In the genomic region with DNA sequence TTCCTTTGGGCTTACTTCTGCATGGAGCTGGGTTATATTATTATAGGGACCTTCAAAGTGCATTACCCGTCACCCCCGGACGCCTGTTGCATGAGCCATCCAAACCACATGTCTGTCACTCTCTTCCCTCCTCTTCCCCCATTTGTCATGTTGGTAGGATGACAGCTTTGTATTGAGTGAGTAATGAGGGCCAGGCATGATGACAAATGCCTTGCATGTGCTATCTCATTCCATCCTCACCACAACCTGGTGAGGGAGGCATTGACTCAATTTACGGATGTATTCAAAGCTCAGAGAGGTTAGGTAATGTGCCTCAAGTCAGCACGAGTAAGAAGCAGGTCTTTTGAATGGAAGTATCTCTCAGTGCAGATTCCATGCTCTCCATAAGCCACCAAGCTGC, we compare ENCODE assay signal across 14 cellular contexts.
A peak's percentile ranks its signal among the peaks of the same experiment; 100 is the strongest.
DNase-seq lines count a peak whose midpoint lies in the region; ATAC-seq, FAIRE-seq and TF ChIP-seq lines count a peak whose summit lies in the region.
"Had no signal": no experiment of that assay in that cellular context is flagged by ENCODE, and none has a peak within 500 bp of the region (broad histone marks: within the 10 kb centered on the region; RNA-seq: fewer than 3 reads in every experiment).

No MANE protein-coding gene starts in this region.

- no peaks in the 10 kb centered on the region for H4K20me1 ChIP-seq in astrocyte (ENCODE audit: insufficient read depth, low read length)

- no peak overlapping the region for H3K4me3 Mint-ChIP-seq in astrocyte (ENCODE audit: unreplicated experiment)
- H3K4me3 Mint-ChIP-seq: nephron had no signal

- H3K27ac ChIP-seq in astrocyte (ENCODE audit: low read depth, low read length), result peak overlapping the region; percentile 48
- H3K27ac ChIP-seq: dorsolateral prefrontal cortex, HL-60 had no signal

- ATAC-seq in GM18511 (IDR thresholded peaks at IDR 0.05; ENCODE audit: unreplicated experiment) (no peak), GM18520 (IDR thresholded peaks at IDR 0.05; ENCODE audit: unreplicated experiment) (no peak)

- H3K36me3 ChIP-seq in astrocyte (ENCODE audit: insufficient read depth, low read length), result no peaks in the 10 kb centered on the region
- H3K36me3 ChIP-seq: thoracic aorta had no signal

- no peak for TF ChIP-seq CTCF in astrocyte (IDR thresholded peaks at IDR 0.05; ENCODE audit: insufficient read depth, low read depth, low read length)

- peak; percentile 95 for FAIRE-seq in astrocyte (lab: Jason Lieb, UNC)
- FAIRE-seq: A204.1 had no signal

- H3K27ac Mint-ChIP-seq in astrocyte (ENCODE audit: unreplicated experiment), result peak overlapping the region; percentile 24

- no peaks in the 10 kb centered on the region for H3K79me2 ChIP-seq in astrocyte (ENCODE audit: insufficient read depth, low read length)

- H3K9ac ChIP-seq in astrocyte (ENCODE audit: low read length), result no peak overlapping the region

- DNase-seq in SIG-M5 treated with dmso at 0.1 percent for 504 hours (lab: John Stamatoyannopoulos, UW; ENCODE audit: unreplicated experiment), result peak; percentile 42
- no peak for DNase-seq in SIG-M5 (lab: John Stamatoyannopoulos, UW)
- DNase-seq in Jurkat, Clone E6-1 (ENCODE audit: low read depth, low spot score), result peak; percentile 11
- DNase-seq in astrocyte (ENCODE audit: low read depth), result peak; percentile 97
- DNase-seq in non-pigmented ciliary epithelial cell (ENCODE audit: low read depth), result peak; percentile 83
- DNase-seq in stimulated activated naive CD4-positive, alpha-beta T cell treated with Interleukin-2 at 50 U/mL for 16 hours (lab: John Stamatoyannopoulos, UW), result no peak
- DNase-seq: dorsolateral prefrontal cortex, NCI-H2081 treated with DMSO at 0.1 percent for 48 hours had no signal

- no peaks in the 10 kb centered on the region for H3K9me3 ChIP-seq in astrocyte (ENCODE audit: insufficient read depth, low read depth, low read length)
- H3K9me3 ChIP-seq: thoracic aorta had no signal

- peaks cover 36% of the 10 kb centered on the region for H3K4me1 Mint-ChIP-seq in astrocyte (ENCODE audit: low read depth, unreplicated experiment)

- H3K4me2 ChIP-seq in astrocyte (ENCODE audit: low read length), result no peak overlapping the region

- H3K27me3 Mint-ChIP-seq in astrocyte (ENCODE audit: low read depth, unreplicated experiment), result no peaks in the 10 kb centered on the region

- no peaks in the 10 kb centered on the region for H3K36me3 Mint-ChIP-seq in astrocyte (ENCODE audit: low read depth, unreplicated experiment)

- no peaks in the 10 kb centered on the region for H3K9me3 Mint-ChIP-seq in astrocyte (ENCODE audit: unreplicated experiment)
- H3K9me3 Mint-ChIP-seq: nephron had no signal

- H3K27me3 ChIP-seq in astrocyte (ENCODE audit: insufficient read depth, low read length), result no peaks in the 10 kb centered on the region
- H3K27me3 ChIP-seq: dorsolateral prefrontal cortex had no signal

- H3K4me3 ChIP-seq in Jurkat, Clone E6-1 (ENCODE audit: low read length), result no peak overlapping the region
- no peak overlapping the region for H3K4me3 ChIP-seq in astrocyte (ENCODE audit: insufficient read depth, low read depth, low read length)
- H3K4me3 ChIP-seq: dorsolateral prefrontal cortex, thoracic aorta had no signal

- H3K4me1 ChIP-seq in astrocyte (ENCODE audit: insufficient read depth, low read length), result peaks cover 46% of the 10 kb centered on the region

- H2AFZ ChIP-seq in astrocyte (ENCODE audit: low read depth, low read length), result no peak overlapping the region

Comparison
In these comparisons a context has a peak if more than half of its experiments do, and no peak if none do; other contexts are left out.
1. DNase-seq: peak in SIG-M5 treated with dmso at 0.1 percent for 504 hours (single experiment), Jurkat, Clone E6-1 (single experiment), astrocyte (single experiment) and non-pigmented ciliary epithelial cell (single experiment); none in SIG-M5 (single experiment) and stimulated activated naive CD4-positive, alpha-beta T cell treated with Interleukin-2 at 50 U/mL for 16 hours (single experiment).